In the genomic region with DNA sequence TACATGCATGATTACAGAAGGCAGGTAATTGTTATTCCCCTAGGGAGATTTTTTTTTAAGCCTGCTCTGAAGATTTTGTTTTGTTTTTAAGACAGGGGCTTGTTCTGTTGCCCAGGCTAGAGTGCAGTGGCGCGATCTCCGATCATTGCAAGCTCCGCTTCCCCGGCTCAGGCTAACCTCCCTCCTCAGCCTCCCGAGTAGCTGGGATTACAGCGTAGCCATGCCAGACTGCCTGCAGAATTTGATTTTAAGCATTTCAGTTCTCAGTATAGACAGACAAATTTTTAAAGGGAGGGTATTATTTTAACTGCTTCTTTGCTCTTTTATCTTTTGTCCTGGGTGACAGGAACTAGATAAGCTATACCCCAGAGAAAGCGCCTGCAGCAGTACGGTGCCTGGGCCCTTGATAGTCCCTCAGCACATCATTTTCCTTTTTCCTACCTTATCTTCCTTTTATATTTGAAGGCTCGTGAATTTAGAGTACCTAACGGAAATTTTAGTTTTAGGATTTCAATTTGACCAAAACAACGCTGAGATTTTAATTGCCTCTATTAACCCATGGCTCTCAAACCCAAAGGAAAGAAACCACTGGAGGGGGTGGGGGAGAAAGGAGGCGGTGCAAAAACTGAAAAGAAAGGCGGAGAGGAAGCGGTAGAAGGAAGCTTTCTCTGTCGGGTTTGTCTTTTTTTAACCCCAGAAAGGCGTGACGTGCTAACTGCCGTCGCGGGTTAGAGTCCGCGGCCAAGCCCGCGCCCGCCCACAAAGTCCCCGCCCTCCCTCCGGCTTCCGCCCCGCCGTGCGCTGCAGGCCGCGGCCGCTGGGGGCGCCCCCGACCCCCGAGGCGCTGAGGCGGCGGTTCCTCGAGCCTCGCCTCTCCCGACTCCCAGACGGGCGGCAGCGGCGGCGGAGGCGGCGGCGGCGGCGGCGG, we compare ENCODE assay signal across 1 cellular context.
TF ChIP-seq lines count a peak whose summit lies in the region.

A gene (plus strand): TSS at position 886 of the 928 bp plus-strand sequence. CDS start 329 bp downstream, outside the sequence.

TF ChIP-seq in K562, 482 proteins besides CTCF, POLR2A, EP300 and RAD21 (continued from another document and continues in another):
- TF ChIP-seq, protein P1, sequence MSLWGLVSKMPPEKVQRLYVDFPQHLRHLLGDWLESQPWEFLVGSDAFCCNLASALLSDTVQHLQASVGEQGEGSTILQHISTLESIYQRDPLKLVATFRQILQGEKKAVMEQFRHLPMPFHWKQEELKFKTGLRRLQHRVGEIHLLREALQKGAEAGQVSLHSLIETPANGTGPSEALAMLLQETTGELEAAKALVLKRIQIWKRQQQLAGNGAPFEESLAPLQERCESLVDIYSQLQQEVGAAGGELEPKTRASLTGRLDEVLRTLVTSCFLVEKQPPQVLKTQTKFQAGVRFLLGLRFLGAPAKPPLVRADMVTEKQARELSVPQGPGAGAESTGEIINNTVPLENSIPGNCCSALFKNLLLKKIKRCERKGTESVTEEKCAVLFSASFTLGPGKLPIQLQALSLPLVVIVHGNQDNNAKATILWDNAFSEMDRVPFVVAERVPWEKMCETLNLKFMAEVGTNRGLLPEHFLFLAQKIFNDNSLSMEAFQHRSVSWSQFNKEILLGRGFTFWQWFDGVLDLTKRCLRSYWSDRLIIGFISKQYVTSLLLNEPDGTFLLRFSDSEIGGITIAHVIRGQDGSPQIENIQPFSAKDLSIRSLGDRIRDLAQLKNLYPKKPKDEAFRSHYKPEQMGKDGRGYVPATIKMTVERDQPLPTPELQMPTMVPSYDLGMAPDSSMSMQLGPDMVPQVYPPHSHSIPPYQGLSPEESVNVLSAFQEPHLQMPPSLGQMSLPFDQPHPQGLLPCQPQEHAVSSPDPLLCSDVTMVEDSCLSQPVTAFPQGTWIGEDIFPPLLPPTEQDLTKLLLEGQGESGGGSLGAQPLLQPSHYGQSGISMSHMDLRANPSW (CRISPR knock-in tag; IDR thresholded peaks at IDR 0.05), result no peak
- TF ChIP-seq CREM (IDR thresholded peaks at IDR 0.05; ENCODE audit: low read depth) (peak; percentile 92), PML (IDR thresholded peaks at IDR 0.05; ENCODE audit: low read length) (peak; percentile 39; the same call in 1 of the 2 replicates), SRF (CRISPR knock-in tag; IDR thresholded peaks at IDR 0.05) (peak in 1 of 2 experiments; percentile 23; a peak in 1 of 4 replicates), SMARCE1 (IDR thresholded peaks at IDR 0.05) (peak; percentile 74), HDAC1 (IDR thresholded peaks at IDR 0.05) (no peak; a peak in 1 of 4 replicates), HIVEP1 (CRISPR knock-in tag; IDR thresholded peaks at IDR 0.05) (no peak), MTA3 (IDR thresholded peaks at IDR 0.05; ENCODE audit: borderline replicate concordance) (peak; percentile 56), PCBP2 (IDR thresholded peaks at IDR 0.05; ENCODE audit: low read depth, low read length, poor library complexity, severe bottlenecking) (no peak), DNMT1 (IDR thresholded peaks at IDR 0.05) (no peak), POLR3G (IDR thresholded peaks at IDR 0.05; ENCODE audit: extremely low read depth, insufficient read length, insufficient replicate concordance) (no peak), RBBP5 (IDR thresholded peaks at IDR 0.05; ENCODE audit: borderline replicate concordance, insufficient read depth, low read length, poor library complexity, severe bottlenecking) (peak; percentile 56), ZNF717 (CRISPR knock-in tag; IDR thresholded peaks at IDR 0.05) (0 out of 2 replicates have a peak, but pooled peaks have one; percentile 22), POU5F1 (IDR thresholded peaks at IDR 0.05; ENCODE audit: borderline replicate concordance, low read depth, low read length, partially characterized antibody) (no peak), LARP7 (IDR thresholded peaks at IDR 0.05) (no peak), SMARCC2 (IDR thresholded peaks at IDR 0.05; ENCODE audit: low read depth) (peak; percentile 83), ZNF133 (CRISPR knock-in tag; IDR thresholded peaks at IDR 0.05) (no peak), SUPT5H (IDR thresholded peaks at IDR 0.05) (peak; percentile 51; the same call in 1 of the 2 replicates), ZNF347 (CRISPR knock-in tag; IDR thresholded peaks at IDR 0.05; ENCODE audit: low read depth) (no peak), TAF9B (IDR thresholded peaks at IDR 0.05; ENCODE audit: partially characterized antibody) (no peak), PHF20 (IDR thresholded peaks at IDR 0.05; ENCODE audit: partially characterized antibody) (no peak), CREBBP (IDR thresholded peaks at IDR 0.05; ENCODE audit: low read depth, low read length) (no peak), ARID1B (IDR thresholded peaks at IDR 0.05) (peak; percentile 69), HCFC1 (IDR thresholded peaks at IDR 0.05; ENCODE audit: low read depth, low read length) (peak; percentile 62), TBL1XR1 (IDR thresholded peaks at IDR 0.05; ENCODE audit: low read length in 2 of 2) (peak in 1 of 2 experiments; percentile 36; a peak in 2 of 4 replicates), TEAD1 (CRISPR knock-in tag; IDR thresholded peaks at IDR 0.05) (peak in 1 of 2 experiments; percentile 69; a peak in 2 of 4 replicates), KDM4B (IDR thresholded peaks at IDR 0.05; ENCODE audit: borderline replicate concordance in 2 of 2, low read depth in 1 of 2) (no peak), KLF13 (tag; IDR thresholded peaks at IDR 0.05; ENCODE audit: borderline replicate concordance, low read depth) (no peak), ERF (CRISPR knock-in tag; IDR thresholded peaks at IDR 0.05) (peak; percentile 48; the same call in 1 of the 2 replicates), NCOA6 (IDR thresholded peaks at IDR 0.05) (no peak), ZFP30 (CRISPR knock-in tag; IDR thresholded peaks at IDR 0.05; ENCODE audit: borderline replicate concordance) (no peak), CBX8 (IDR thresholded peaks at IDR 0.05; ENCODE audit: borderline replicate concordance, extremely low read depth, low read depth, low read length, poor library complexity, severe bottlenecking) (no peak)
- TF ChIP-seq, protein P2, sequence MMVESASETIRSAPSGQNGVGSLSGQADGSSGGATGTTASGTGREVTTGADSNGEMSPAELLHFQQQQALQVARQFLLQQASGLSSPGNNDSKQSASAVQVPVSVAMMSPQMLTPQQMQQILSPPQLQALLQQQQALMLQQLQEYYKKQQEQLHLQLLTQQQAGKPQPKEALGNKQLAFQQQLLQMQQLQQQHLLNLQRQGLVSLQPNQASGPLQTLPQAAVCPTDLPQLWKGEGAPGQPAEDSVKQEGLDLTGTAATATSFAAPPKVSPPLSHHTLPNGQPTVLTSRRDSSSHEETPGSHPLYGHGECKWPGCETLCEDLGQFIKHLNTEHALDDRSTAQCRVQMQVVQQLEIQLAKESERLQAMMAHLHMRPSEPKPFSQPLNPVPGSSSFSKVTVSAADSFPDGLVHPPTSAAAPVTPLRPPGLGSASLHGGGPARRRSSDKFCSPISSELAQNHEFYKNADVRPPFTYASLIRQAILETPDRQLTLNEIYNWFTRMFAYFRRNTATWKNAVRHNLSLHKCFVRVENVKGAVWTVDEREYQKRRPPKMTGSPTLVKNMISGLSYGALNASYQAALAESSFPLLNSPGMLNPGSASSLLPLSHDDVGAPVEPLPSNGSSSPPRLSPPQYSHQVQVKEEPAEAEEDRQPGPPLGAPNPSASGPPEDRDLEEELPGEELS (CRISPR knock-in tag; IDR thresholded peaks at IDR 0.05; ENCODE audit: borderline replicate concordance), result no peak
- TF ChIP-seq, protein P3, sequence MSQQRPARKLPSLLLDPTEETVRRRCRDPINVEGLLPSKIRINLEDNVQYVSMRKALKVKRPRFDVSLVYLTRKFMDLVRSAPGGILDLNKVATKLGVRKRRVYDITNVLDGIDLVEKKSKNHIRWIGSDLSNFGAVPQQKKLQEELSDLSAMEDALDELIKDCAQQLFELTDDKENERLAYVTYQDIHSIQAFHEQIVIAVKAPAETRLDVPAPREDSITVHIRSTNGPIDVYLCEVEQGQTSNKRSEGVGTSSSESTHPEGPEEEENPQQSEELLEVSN (IDR thresholded peaks at IDR 0.05; ENCODE audit: borderline replicate concordance in 1 of 2, extremely low read depth in 1 of 2, insufficient read depth in 1 of 2, insufficient read length in 1 of 2, low read depth in 1 of 2, low read length in 1 of 2, poor library complexity in 1 of 2, severe bottlenecking in 1 of 2), result peak; percentile 66 to 85
- TF ChIP-seq, protein P4, sequence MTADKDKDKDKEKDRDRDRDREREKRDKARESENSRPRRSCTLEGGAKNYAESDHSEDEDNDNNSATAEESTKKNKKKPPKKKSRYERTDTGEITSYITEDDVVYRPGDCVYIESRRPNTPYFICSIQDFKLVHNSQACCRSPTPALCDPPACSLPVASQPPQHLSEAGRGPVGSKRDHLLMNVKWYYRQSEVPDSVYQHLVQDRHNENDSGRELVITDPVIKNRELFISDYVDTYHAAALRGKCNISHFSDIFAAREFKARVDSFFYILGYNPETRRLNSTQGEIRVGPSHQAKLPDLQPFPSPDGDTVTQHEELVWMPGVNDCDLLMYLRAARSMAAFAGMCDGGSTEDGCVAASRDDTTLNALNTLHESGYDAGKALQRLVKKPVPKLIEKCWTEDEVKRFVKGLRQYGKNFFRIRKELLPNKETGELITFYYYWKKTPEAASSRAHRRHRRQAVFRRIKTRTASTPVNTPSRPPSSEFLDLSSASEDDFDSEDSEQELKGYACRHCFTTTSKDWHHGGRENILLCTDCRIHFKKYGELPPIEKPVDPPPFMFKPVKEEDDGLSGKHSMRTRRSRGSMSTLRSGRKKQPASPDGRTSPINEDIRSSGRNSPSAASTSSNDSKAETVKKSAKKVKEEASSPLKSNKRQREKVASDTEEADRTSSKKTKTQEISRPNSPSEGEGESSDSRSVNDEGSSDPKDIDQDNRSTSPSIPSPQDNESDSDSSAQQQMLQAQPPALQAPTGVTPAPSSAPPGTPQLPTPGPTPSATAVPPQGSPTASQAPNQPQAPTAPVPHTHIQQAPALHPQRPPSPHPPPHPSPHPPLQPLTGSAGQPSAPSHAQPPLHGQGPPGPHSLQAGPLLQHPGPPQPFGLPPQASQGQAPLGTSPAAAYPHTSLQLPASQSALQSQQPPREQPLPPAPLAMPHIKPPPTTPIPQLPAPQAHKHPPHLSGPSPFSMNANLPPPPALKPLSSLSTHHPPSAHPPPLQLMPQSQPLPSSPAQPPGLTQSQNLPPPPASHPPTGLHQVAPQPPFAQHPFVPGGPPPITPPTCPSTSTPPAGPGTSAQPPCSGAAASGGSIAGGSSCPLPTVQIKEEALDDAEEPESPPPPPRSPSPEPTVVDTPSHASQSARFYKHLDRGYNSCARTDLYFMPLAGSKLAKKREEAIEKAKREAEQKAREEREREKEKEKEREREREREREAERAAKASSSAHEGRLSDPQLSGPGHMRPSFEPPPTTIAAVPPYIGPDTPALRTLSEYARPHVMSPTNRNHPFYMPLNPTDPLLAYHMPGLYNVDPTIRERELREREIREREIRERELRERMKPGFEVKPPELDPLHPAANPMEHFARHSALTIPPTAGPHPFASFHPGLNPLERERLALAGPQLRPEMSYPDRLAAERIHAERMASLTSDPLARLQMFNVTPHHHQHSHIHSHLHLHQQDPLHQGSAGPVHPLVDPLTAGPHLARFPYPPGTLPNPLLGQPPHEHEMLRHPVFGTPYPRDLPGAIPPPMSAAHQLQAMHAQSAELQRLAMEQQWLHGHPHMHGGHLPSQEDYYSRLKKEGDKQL (CRISPR knock-in tag; IDR thresholded peaks at IDR 0.05; ENCODE audit: borderline replicate concordance), result no peak
- TF ChIP-seq, protein P5, sequence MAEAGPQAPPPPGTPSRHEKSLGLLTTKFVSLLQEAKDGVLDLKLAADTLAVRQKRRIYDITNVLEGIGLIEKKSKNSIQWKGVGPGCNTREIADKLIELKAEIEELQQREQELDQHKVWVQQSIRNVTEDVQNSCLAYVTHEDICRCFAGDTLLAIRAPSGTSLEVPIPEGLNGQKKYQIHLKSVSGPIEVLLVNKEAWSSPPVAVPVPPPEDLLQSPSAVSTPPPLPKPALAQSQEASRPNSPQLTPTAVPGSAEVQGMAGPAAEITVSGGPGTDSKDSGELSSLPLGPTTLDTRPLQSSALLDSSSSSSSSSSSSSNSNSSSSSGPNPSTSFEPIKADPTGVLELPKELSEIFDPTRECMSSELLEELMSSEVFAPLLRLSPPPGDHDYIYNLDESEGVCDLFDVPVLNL (CRISPR knock-in tag; IDR thresholded peaks at IDR 0.05; ENCODE audit: low read depth), result no peak
- TF ChIP-seq, protein P6, sequence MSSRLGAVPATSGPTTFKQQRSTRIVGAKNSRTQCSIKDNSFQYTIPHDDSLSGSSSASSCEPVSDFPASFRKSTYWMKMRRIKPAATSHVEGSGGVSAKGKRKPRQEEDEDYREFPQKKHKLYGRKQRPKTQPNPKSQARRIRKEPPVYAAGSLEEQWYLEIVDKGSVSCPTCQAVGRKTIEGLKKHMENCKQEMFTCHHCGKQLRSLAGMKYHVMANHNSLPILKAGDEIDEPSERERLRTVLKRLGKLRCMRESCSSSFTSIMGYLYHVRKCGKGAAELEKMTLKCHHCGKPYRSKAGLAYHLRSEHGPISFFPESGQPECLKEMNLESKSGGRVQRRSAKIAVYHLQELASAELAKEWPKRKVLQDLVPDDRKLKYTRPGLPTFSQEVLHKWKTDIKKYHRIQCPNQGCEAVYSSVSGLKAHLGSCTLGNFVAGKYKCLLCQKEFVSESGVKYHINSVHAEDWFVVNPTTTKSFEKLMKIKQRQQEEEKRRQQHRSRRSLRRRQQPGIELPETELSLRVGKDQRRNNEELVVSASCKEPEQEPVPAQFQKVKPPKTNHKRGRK (tag; IDR thresholded peaks at IDR 0.05), result no peak
- TF ChIP-seq, protein P7, sequence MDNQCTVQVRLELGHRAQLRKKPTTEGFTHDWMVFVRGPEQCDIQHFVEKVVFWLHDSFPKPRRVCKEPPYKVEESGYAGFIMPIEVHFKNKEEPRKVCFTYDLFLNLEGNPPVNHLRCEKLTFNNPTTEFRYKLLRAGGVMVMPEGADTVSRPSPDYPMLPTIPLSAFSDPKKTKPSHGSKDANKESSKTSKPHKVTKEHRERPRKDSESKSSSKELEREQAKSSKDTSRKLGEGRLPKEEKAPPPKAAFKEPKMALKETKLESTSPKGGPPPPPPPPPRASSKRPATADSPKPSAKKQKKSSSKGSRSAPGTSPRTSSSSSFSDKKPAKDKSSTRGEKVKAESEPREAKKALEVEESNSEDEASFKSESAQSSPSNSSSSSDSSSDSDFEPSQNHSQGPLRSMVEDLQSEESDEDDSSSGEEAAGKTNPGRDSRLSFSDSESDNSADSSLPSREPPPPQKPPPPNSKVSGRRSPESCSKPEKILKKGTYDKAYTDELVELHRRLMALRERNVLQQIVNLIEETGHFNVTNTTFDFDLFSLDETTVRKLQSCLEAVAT (IDR thresholded peaks at IDR 0.05), result no peak
- TF ChIP-seq, protein P8, sequence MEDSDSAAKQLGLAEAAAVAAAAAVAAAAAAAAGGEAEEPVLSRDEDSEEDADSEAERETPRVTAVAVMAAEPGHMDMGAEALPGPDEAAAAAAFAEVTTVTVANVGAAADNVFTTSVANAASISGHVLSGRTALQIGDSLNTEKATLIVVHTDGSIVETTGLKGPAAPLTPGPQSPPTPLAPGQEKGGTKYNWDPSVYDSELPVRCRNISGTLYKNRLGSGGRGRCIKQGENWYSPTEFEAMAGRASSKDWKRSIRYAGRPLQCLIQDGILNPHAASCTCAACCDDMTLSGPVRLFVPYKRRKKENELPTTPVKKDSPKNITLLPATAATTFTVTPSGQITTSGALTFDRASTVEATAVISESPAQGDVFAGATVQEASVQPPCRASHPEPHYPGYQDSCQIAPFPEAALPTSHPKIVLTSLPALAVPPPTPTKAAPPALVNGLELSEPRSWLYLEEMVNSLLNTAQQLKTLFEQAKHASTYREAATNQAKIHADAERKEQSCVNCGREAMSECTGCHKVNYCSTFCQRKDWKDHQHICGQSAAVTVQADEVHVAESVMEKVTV (CRISPR knock-in tag; IDR thresholded peaks at IDR 0.05), result no peak
